8 cellular contexts compared by ENCODE assay signal in genomic region chr12:53696285-53696654, GRCh38. TPM values are rescaled to one million over a fixed set of nuclear protein-coding genes. Genes with fewer than 3 reads are reported as not detected.
DNase-seq lines count a peak whose midpoint lies in the region; ATAC-seq and TF ChIP-seq lines count a peak whose summit lies in the region.

No MANE protein-coding gene starts in this region.

- H3K4me1 ChIP-seq in right atrium auricular region: peaks cover 0 to 28% of the 10 kb centered on the region in 2 donors

- no peak for ATAC-seq in GM19324 (IDR thresholded peaks at IDR 0.05; ENCODE audit: low FRiP score, unreplicated experiment)
- ATAC-seq in GM18498 (IDR thresholded peaks at IDR 0.05; ENCODE audit: unreplicated experiment): no peak

- DNase-seq in ACHN (peak; percentile 98), GM19238 (ENCODE audit: insufficient read length, low spot score) (peak; percentile 44), NCI-H2196 (lab: John Stamatoyannopoulos, UW; ENCODE audit: unreplicated experiment) (peak; percentile 75), astrocyte of the spinal cord (ENCODE audit: low read depth, low spot score) (peak; percentile 84), right atrium auricular region (ENCODE audit: low spot score) (peak; percentile 67), pons (ENCODE audit: low spot score) (peak; percentile 97)

- H3K36me3 ChIP-seq in right atrium auricular region: no peaks in the 10 kb centered on the region

- TF ChIP-seq CTCF in astrocyte of the spinal cord (IDR thresholded peaks at IDR 0.05; ENCODE audit: low read depth, low read length): no peak
- no peak for TF ChIP-seq CTCF in right atrium auricular region (IDR thresholded peaks at IDR 0.05)

- H3K27ac ChIP-seq in right atrium auricular region: no peak overlapping the region

- H3K9me3 ChIP-seq in right atrium auricular region: no peaks in the 10 kb centered on the region

- in situ Hi-C loops in ACHN (cut with HindIII; ENCODE audit: low pct_ligation_motif_present, low pct_unique_long_range_greater_than_20kb, low sequenced_read_pairs) (no loop called here), astrocyte of the spinal cord (cut with HindIII; ENCODE audit: low sequenced_read_pairs) (no loop called here)

- H3K27me3 ChIP-seq in right atrium auricular region: peaks cover 9% of the 10 kb centered on the region in 2 donors

- H3K4me3 ChIP-seq in astrocyte of the spinal cord (ENCODE audit: low read depth, low read length) (no peak overlapping the region), right atrium auricular region (peak overlapping the region; percentile 20 to 41)

RNA-seq across cellular contexts. Expression of gene ATP5MC2, which starts 20.4 kb away (rescaled TPM):
- 100 to 1,000 TPM; 481 to 659 TPM for total RNA-seq in right atrium auricular region

RNA-seq across cellular contexts. Expression of gene CALCOCO1, which starts 31.0 kb away (rescaled TPM):
- 100 to 1,000 TPM; 182 to 232 TPM for total RNA-seq in right atrium auricular region

RNA-seq across cellular contexts. Expression of gene CISTR, which starts 55.5 kb away (rescaled TPM):
- 1 to 10 TPM in 1 of 2 donors, not detected in 1; 3.7 TPM for total RNA-seq in right atrium auricular region

Comparison
In these comparisons a context has a peak if more than half of its experiments do, and no peak if none do; other contexts are left out.
1. DNase-seq: peak in every context shown above with its lines; median percentile 98 in ACHN; 97 in pons; 84 in astrocyte of the spinal cord; 75 in NCI-H2196; 67 in right atrium auricular region; 44 in GM19238.